ENCODE assay signal across 25 cellular contexts in genomic region chr9:90896231-90896630, GRCh38.
"Had no signal": no experiment of that assay in that cellular context is flagged by ENCODE, and none has a peak within 500 bp of the region (broad histone marks: within the 10 kb centered on the region; RNA-seq: fewer than 3 reads in every experiment).

No MANE protein-coding gene starts in this region.

- H3K27me3 ChIP-seq: adrenal gland, breast epithelium, Peyer's patch had no signal

- H3K9me3 Mint-ChIP-seq: activated B cell treated with CpG ODN at 0.5 μM for 24 hours; activated CD4-positive, alpha-beta memory T cell treated with anti-CD3 and anti-CD28 coated beads for 36 hours; activated CD4-positive, alpha-beta T cell treated with anti-CD3 and anti-CD28 coated beads, Interleukin-2, amount 10 ng/mL, durations not matched to agents 7 days and 5 days; T-helper 1 cell treated with Interleukin-12 subunit alpha and Interleukin-12 subunit beta and Interleukin-4 antibody, amounts not matched to agents 30 μg/mL and 1 μg/mL, for 36 hours had no signal

- H3K9me3 ChIP-seq: adrenal gland, breast epithelium, Peyer's patch had no signal

- H3K4me3 ChIP-seq: adrenal gland, breast epithelium, Peyer's patch had no signal

- H3K4me1 ChIP-seq: adrenal gland, breast epithelium, Peyer's patch had no signal

- DNase-seq: activated B cell treated with CpG ODN at 0.5 μM for 24 hours; activated CD4-positive, alpha-beta memory T cell treated with anti-CD3 and anti-CD28 coated beads for 36 hours; activated CD4-positive, alpha-beta T cell treated with anti-CD3 and anti-CD28 coated beads for 1 hour; activated CD4-positive, alpha-beta T cell treated with anti-CD3 and anti-CD28 coated beads, Interleukin-2, amount 10 ng/mL, durations not matched to agents 7 days and 5 days; activated CD8-positive, alpha-beta memory T cell treated with anti-CD3 and anti-CD28 coated beads for 24 hours; activated effector memory CD4-positive, alpha-beta T cell treated with Interleukin-2 at 50 U/mL for 16 hours; activated naive CD4-positive, alpha-beta T cell; anterior cingulate cortex; caudate nucleus; Kasumi-1; KBM-7; NCI-H1105 treated with DMSO at 0.1 percent for 48 hours; NCI-H1436 treated with DMSO at 0.1 percent for 48 hours; NCI-H187; NCI-H2081; NCI-H510A treated with DMSO at 0.1 percent for 48 hours; NCI-H69; NK-92 treated with Interleukin-12 subunit alpha and Interleukin-12 subunit beta, amount 100 ng/mL, for 24 hours; Peyer's patch; SHP77 treated with DMSO at 0.1 percent for 48 hours had no signal

- H3K27ac Mint-ChIP-seq: activated B cell treated with CpG ODN at 0.5 μM for 24 hours; activated CD4-positive, alpha-beta memory T cell treated with anti-CD3 and anti-CD28 coated beads for 36 hours; activated CD4-positive, alpha-beta T cell treated with anti-CD3 and anti-CD28 coated beads, Interleukin-2, amount 10 ng/mL, durations not matched to agents 7 days and 5 days; activated naive CD8-positive, alpha-beta T cell; T-helper 1 cell treated with Interleukin-12 subunit alpha and Interleukin-12 subunit beta and Interleukin-4 antibody, amounts not matched to agents 30 μg/mL and 1 μg/mL, for 36 hours had no signal

- H3K36me3 ChIP-seq: adrenal gland, breast epithelium had no signal

- H3K4me1 Mint-ChIP-seq: activated CD4-positive, alpha-beta T cell treated with anti-CD3 and anti-CD28 coated beads, Interleukin-2, amount 10 ng/mL, durations not matched to agents 7 days and 5 days had no signal

- H3K36me3 Mint-ChIP-seq: activated CD4-positive, alpha-beta memory T cell treated with anti-CD3 and anti-CD28 coated beads for 36 hours; activated naive CD8-positive, alpha-beta T cell had no signal

- H3K27me3 Mint-ChIP-seq: activated B cell treated with CpG ODN at 0.5 μM for 24 hours; activated CD4-positive, alpha-beta memory T cell treated with anti-CD3 and anti-CD28 coated beads for 36 hours; activated CD4-positive, alpha-beta T cell treated with anti-CD3 and anti-CD28 coated beads, Interleukin-2, amount 10 ng/mL, durations not matched to agents 7 days and 5 days; activated naive CD8-positive, alpha-beta T cell had no signal

- H3K4me3 Mint-ChIP-seq: activated B cell treated with CpG ODN at 0.5 μM for 24 hours; activated CD4-positive, alpha-beta memory T cell treated with anti-CD3 and anti-CD28 coated beads for 36 hours; activated CD4-positive, alpha-beta T cell treated with anti-CD3 and anti-CD28 coated beads, Interleukin-2, amount 10 ng/mL, durations not matched to agents 7 days and 5 days; activated naive CD8-positive, alpha-beta T cell; T-helper 1 cell treated with Interleukin-12 subunit alpha and Interleukin-12 subunit beta and Interleukin-4 antibody, amounts not matched to agents 30 μg/mL and 1 μg/mL, for 36 hours had no signal

- H3K27ac ChIP-seq: breast epithelium, Peyer's patch, RWPE1 had no signal
